In the genomic region with DNA sequence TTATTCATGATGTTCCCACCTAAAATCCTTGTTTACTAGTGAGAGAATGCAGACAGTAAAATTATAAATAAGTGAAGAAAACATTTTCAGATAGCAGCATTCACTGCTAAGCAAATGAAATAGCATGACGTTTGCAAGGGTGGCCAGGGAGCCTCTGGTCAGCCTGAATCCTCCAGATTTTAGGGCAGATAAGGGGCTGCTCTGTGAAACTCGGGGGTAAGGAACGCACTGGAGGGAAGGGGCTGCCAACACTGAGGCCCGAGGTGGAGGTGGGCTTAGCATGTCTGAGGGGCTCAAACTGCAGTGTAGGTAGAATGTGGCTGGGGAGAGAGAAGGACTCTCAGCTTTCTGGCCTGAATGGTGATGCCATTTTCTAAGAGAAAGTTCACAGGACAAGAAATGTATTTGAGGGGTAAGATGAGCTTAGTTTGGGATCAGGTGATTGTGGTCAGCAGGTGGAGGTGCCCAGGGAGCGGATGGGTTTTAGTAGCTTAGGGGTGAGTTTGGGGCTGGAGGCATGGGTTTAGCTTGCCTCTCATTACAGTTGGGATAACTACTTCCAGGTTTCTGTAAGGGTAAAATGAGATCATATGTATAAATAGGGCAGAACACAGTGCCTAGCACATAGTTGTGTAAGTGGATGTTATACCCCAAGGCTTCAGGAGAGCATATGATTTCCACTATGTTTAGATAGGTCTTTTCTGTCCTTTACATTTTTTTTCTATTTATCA, we compare ENCODE assay signal across 16 cellular contexts. TPM values are rescaled to one million over a fixed set of nuclear protein-coding genes. Genes with fewer than 3 reads are reported as not detected.
DNase-seq lines count a peak whose midpoint lies in the region; ATAC-seq and TF ChIP-seq lines count a peak whose summit lies in the region.
"Had no signal": no experiment of that assay in that cellular context is flagged by ENCODE, and none has a peak within 500 bp of the region (broad histone marks: within the 10 kb centered on the region; RNA-seq: fewer than 3 reads in every experiment).

No MANE protein-coding gene starts in this region.

- H3K27ac Mint-ChIP-seq in T-helper 2 cell treated with Interferon-gamma antibody and Interleukin-4, amounts not matched to agents 5 μg/mL and 100 μg/mL, for 36 hours: peak overlapping the region; percentile 16
- peak overlapping the region; percentile 79 for H3K27ac Mint-ChIP-seq in activated CD4-positive, alpha-beta memory T cell treated with anti-CD3 and anti-CD28 coated beads, Interleukin-2, amount 10 ng/mL, durations not matched to agents 7 days and 5 days
- H3K27ac Mint-ChIP-seq in nephron progenitor cell: peak overlapping the region; percentile 16

- no peaks in the 10 kb centered on the region for H3K9me3 Mint-ChIP-seq in T-helper 2 cell treated with Interferon-gamma antibody and Interleukin-4, amounts not matched to agents 5 μg/mL and 100 μg/mL, for 36 hours
- H3K9me3 Mint-ChIP-seq in activated CD4-positive, alpha-beta memory T cell treated with anti-CD3 and anti-CD28 coated beads, Interleukin-2, amount 10 ng/mL, durations not matched to agents 7 days and 5 days: no peaks in the 10 kb centered on the region
- H3K9me3 Mint-ChIP-seq in nephron progenitor cell: no peaks in the 10 kb centered on the region
- H3K9me3 Mint-ChIP-seq: natural killer cell had no signal

- DNase-seq in T-helper 2 cell treated with Interferon-gamma antibody and Interleukin-4, amounts not matched to agents 5 μg/mL and 100 μg/mL, for 36 hours (ENCODE audit: low spot score): no peak
- DNase-seq in T-helper 2 cell: no peak
- DNase-seq in CD1c-positive myeloid dendritic cell (ENCODE audit: extremely low spot score): peak; percentile 48
- DNase-seq in activated CD4-positive, alpha-beta memory T cell treated with anti-CD3 and anti-CD28 coated beads, Interleukin-2, amount 10 ng/mL, durations not matched to agents 7 days and 5 days: no peak
- no peak for DNase-seq in nephron progenitor cell
- no peak for DNase-seq in NCI-H187 treated with DMSO at 0.1 percent for 48 hours (lab: John Stamatoyannopoulos, UW)
- DNase-seq: GOT3, natural killer cell, NCI-H1417 treated with DMSO at 0.1 percent for 48 hours, NCI-H2171 treated with DMSO at 0.1 percent for 48 hours, NCI-H748 treated with DMSO at 0.1 percent for 48 hours, PC-3, spleen had no signal

- CTCF ChIA-PET in activated CD4-positive, alpha-beta memory T cell treated with anti-CD3 and anti-CD28 coated beads, Interleukin-2, amount 10 ng/mL, durations not matched to agents 7 days and 5 days (lab: Charles Lee): interaction anchor here (0.9 to 3.1 kb wide), 8 partner anchors 12 to 45 kb away, joined by 3 to 13 read pairs (median 4); a partner anchor contains a TSS

- H3K4me1 Mint-ChIP-seq in T-helper 2 cell treated with Interferon-gamma antibody and Interleukin-4, amounts not matched to agents 5 μg/mL and 100 μg/mL, for 36 hours (ENCODE audit: low read depth): peaks cover 41% of the 10 kb centered on the region
- H3K4me1 Mint-ChIP-seq in activated CD4-positive, alpha-beta memory T cell treated with anti-CD3 and anti-CD28 coated beads, Interleukin-2, amount 10 ng/mL, durations not matched to agents 7 days and 5 days: peaks cover 45% of the 10 kb centered on the region
- peaks cover 41% of the 10 kb centered on the region for H3K4me1 Mint-ChIP-seq in nephron progenitor cell

- no peaks in the 10 kb centered on the region for H3K36me3 Mint-ChIP-seq in T-helper 2 cell treated with Interferon-gamma antibody and Interleukin-4, amounts not matched to agents 5 μg/mL and 100 μg/mL, for 36 hours (ENCODE audit: low read depth)
- H3K36me3 Mint-ChIP-seq in activated CD4-positive, alpha-beta memory T cell treated with anti-CD3 and anti-CD28 coated beads, Interleukin-2, amount 10 ng/mL, durations not matched to agents 7 days and 5 days (ENCODE audit: low read depth): no peaks in the 10 kb centered on the region
- peaks cover 11% of the 10 kb centered on the region for H3K36me3 Mint-ChIP-seq in nephron progenitor cell (ENCODE audit: low read depth)
- H3K36me3 Mint-ChIP-seq: natural killer cell had no signal

- TF ChIP-seq CTCF in nephron progenitor cell (IDR thresholded peaks at IDR 0.05): no peak

- peak overlapping the region; percentile 6 for H3K4me3 Mint-ChIP-seq in T-helper 2 cell treated with Interferon-gamma antibody and Interleukin-4, amounts not matched to agents 5 μg/mL and 100 μg/mL, for 36 hours
- H3K4me3 Mint-ChIP-seq in activated CD4-positive, alpha-beta memory T cell treated with anti-CD3 and anti-CD28 coated beads, Interleukin-2, amount 10 ng/mL, durations not matched to agents 7 days and 5 days: peak overlapping the region; percentile 1
- no peak overlapping the region for H3K4me3 Mint-ChIP-seq in nephron progenitor cell

- POLR2A ChIA-PET in activated CD4-positive, alpha-beta memory T cell treated with anti-CD3 and anti-CD28 coated beads, Interleukin-2, amount 10 ng/mL, durations not matched to agents 7 days and 5 days (lab: Charles Lee): interaction anchor here (0.7 to 6.9 kb wide), 13 partner anchors 8 to 708 kb away, joined by 3 to 77 read pairs (median 5); a partner anchor contains a TSS

- ATAC-seq in GM21529 (IDR thresholded peaks at IDR 0.05; ENCODE audit: unreplicated experiment): no peak
- ATAC-seq in GM19467 (IDR thresholded peaks at IDR 0.05; ENCODE audit: unreplicated experiment): no peak
- ATAC-seq: PC-3 had no signal

- no peaks in the 10 kb centered on the region for H3K27me3 Mint-ChIP-seq in T-helper 2 cell treated with Interferon-gamma antibody and Interleukin-4, amounts not matched to agents 5 μg/mL and 100 μg/mL, for 36 hours (ENCODE audit: low read depth)
- peaks cover 2% of the 10 kb centered on the region for H3K27me3 Mint-ChIP-seq in activated CD4-positive, alpha-beta memory T cell treated with anti-CD3 and anti-CD28 coated beads, Interleukin-2, amount 10 ng/mL, durations not matched to agents 7 days and 5 days
- H3K27me3 Mint-ChIP-seq in nephron progenitor cell (ENCODE audit: low read depth, poor library complexity): no peaks in the 10 kb centered on the region

RNA-seq across cellular contexts. Expression of a gene that starts 20.5 kb away (rescaled TPM):
- total RNA-seq in activated CD4-positive, alpha-beta memory T cell treated with anti-CD3 and anti-CD28 coated beads, Interleukin-2, amount 10 ng/mL, durations not matched to agents 7 days and 5 days: 100 to 1,000 TPM; 204 to 222 TPM
- total RNA-seq: A172, PC-3 had no signal

Comparison
In these comparisons a context has a peak if more than half of its experiments do, and no peak if none do; other contexts are left out.
1. H3K27ac Mint-ChIP-seq: peak in every context shown above with its lines; median percentile 79 in activated CD4-positive, alpha-beta memory T cell treated with anti-CD3 and anti-CD28 coated beads, Interleukin-2, amount 10 ng/mL, durations not matched to agents 7 days and 5 days; 16 in T-helper 2 cell treated with Interferon-gamma antibody and Interleukin-4, amounts not matched to agents 5 μg/mL and 100 μg/mL, for 36 hours; 16 in nephron progenitor cell.